ENCODE assay signal across 17 cellular contexts in the genomic region with DNA sequence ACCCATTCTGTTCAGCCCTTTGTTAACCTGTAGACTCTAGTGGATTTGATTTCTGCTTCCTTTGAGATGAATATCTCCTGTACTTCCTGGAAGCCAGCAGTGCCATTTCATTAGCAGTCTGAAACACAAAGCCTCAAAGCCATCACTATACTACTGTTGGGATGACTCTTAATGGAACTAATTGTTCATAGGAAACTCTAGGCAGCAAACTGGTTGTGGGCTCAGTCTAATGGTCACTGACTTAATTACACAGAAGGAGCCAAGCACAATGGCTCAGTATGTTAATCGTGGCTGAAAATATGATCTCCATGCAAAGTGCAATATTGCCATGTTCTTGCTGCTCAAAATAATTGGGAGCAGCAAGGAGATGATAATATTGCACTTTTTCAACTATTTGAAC.
DNase-seq lines count a peak whose midpoint lies in the region; ATAC-seq and TF ChIP-seq lines count a peak whose summit lies in the region.
"Had no signal": no experiment of that assay in that cellular context is flagged by ENCODE, and none has a peak within 500 bp of the region (broad histone marks: within the 10 kb centered on the region; RNA-seq: fewer than 3 reads in every experiment).

No MANE protein-coding gene starts in this region.

- H3K36me3 ChIP-seq in neutrophil: no peaks in the 10 kb centered on the region
- H3K36me3 ChIP-seq: HAP-1, SJSA1 had no signal

- peak overlapping the region in 2 of 3 donors; percentile 3 to 84 for H3K27ac Mint-ChIP-seq in IgD-negative memory B cell
- no peak overlapping the region for H3K27ac Mint-ChIP-seq in natural killer cell treated with Interleukin-12 subunit alpha and Interleukin-12 subunit beta and Interleukin-15 and Interleukin-18, amount 100 ng/mL, for 72 hours
- H3K27ac Mint-ChIP-seq: CD4-positive, alpha-beta memory T cell had no signal

- H3K9me3 ChIP-seq in neutrophil: no peaks in the 10 kb centered on the region
- H3K9me3 ChIP-seq: HAP-1, SJSA1 had no signal

- ATAC-seq in GM18505 (IDR thresholded peaks at IDR 0.05; ENCODE audit: unreplicated experiment) (no peak), GM18867 (IDR thresholded peaks at IDR 0.05; ENCODE audit: unreplicated experiment) (no peak), GM19467 (IDR thresholded peaks at IDR 0.05; ENCODE audit: unreplicated experiment) (no peak)
- no peak for ATAC-seq in natural killer cell treated with Interleukin-12 subunit alpha and Interleukin-12 subunit beta and Interleukin-15 and Interleukin-18, amount 100 ng/mL, for 72 hours
- ATAC-seq: Panc1 had no signal

- H3K4me1 ChIP-seq in neutrophil (ENCODE audit: control insufficient read depth in 1 of 2, insufficient read depth in 1 of 2, low read depth in 1 of 2, low read length in 1 of 2): peaks cover 45 to 46% of the 10 kb centered on the region in 2 experiments

- DNase-seq in Ammon's horn (ENCODE audit: low spot score): peak; percentile 39
- peak in 1 of 61 donors; percentile 1 for DNase-seq in caudate nucleus (lab: John Stamatoyannopoulos, UW)
- no peak for DNase-seq in natural killer cell treated with Interleukin-12 subunit alpha and Interleukin-12 subunit beta and Interleukin-15 and Interleukin-18, amount 100 ng/mL, for 72 hours (ENCODE audit: low spot score)
- DNase-seq: CD4-positive, alpha-beta memory T cell; DMS79; GM23248; NCI-H187 treated with DMSO at 0.1 percent for 48 hours; NCI-H345; NCI-H524 treated with DMSO at 0.1 percent for 48 hours had no signal

- peaks cover 46 to 77% (median 76%) of the 10 kb centered on the region in 3 donors for H3K4me1 Mint-ChIP-seq in IgD-negative memory B cell
- no peaks in the 10 kb centered on the region for H3K4me1 Mint-ChIP-seq in natural killer cell treated with Interleukin-12 subunit alpha and Interleukin-12 subunit beta and Interleukin-15 and Interleukin-18, amount 100 ng/mL, for 72 hours (ENCODE audit: low read depth in 2 of 2)
- H3K4me1 Mint-ChIP-seq: CD4-positive, alpha-beta memory T cell had no signal

- no peaks in the 10 kb centered on the region for H3K27me3 Mint-ChIP-seq in IgD-negative memory B cell
- no peaks in the 10 kb centered on the region for H3K27me3 Mint-ChIP-seq in natural killer cell treated with Interleukin-12 subunit alpha and Interleukin-12 subunit beta and Interleukin-15 and Interleukin-18, amount 100 ng/mL, for 72 hours
- H3K27me3 Mint-ChIP-seq: CD4-positive, alpha-beta memory T cell had no signal

- TF ChIP-seq CTCF in neutrophil (IDR thresholded peaks at IDR 0.05): no peak

- H3K27me3 ChIP-seq in neutrophil: no peaks in the 10 kb centered on the region
- H3K27me3 ChIP-seq: SJSA1 had no signal

- no peak for TF ChIP-seq POLR2A in GM18505 (IDR thresholded peaks at IDR 0.05; ENCODE audit: borderline replicate concordance, extremely low read depth, insufficient read depth, insufficient read length)

- peak overlapping the region in 2 of 4 donors; percentile 30 to 33 for H3K4me3 Mint-ChIP-seq in IgD-negative memory B cell
- H3K4me3 Mint-ChIP-seq in natural killer cell treated with Interleukin-12 subunit alpha and Interleukin-12 subunit beta and Interleukin-15 and Interleukin-18, amount 100 ng/mL, for 72 hours: no peak overlapping the region
- H3K4me3 Mint-ChIP-seq: CD4-positive, alpha-beta memory T cell had no signal

- H3K27ac ChIP-seq in caudate nucleus (ENCODE audit: low read depth, low read length) (peak overlapping the region; percentile 24), neutrophil (peak overlapping the region; percentile 74)
- H3K27ac ChIP-seq: GM23248, SJSA1 had no signal

- peaks cover 5% of the 10 kb centered on the region for H3K36me3 Mint-ChIP-seq in IgD-negative memory B cell
- H3K36me3 Mint-ChIP-seq in natural killer cell treated with Interleukin-12 subunit alpha and Interleukin-12 subunit beta and Interleukin-15 and Interleukin-18, amount 100 ng/mL, for 72 hours: peaks cover 5% of the 10 kb centered on the region
- H3K36me3 Mint-ChIP-seq: CD4-positive, alpha-beta memory T cell had no signal

- peaks cover 0 to 2% (median 0%) of the 10 kb centered on the region in 3 donors for H3K9me3 Mint-ChIP-seq in IgD-negative memory B cell
- peaks cover 10% of the 10 kb centered on the region for H3K9me3 Mint-ChIP-seq in natural killer cell treated with Interleukin-12 subunit alpha and Interleukin-12 subunit beta and Interleukin-15 and Interleukin-18, amount 100 ng/mL, for 72 hours

- no peak overlapping the region for H3K4me3 ChIP-seq in neutrophil (ENCODE audit: low read depth in 1 of 2, low read length in 1 of 2)
- H3K4me3 ChIP-seq: GM23248, HAP-1, SJSA1 had no signal

Comparison
In these comparisons a context has a peak if more than half of its experiments do, and no peak if none do; other contexts are left out.
1. H3K27ac Mint-ChIP-seq: peak in IgD-negative memory B cell (2 of 3); none in natural killer cell treated with Interleukin-12 subunit alpha and Interleukin-12 subunit beta and Interleukin-15 and Interleukin-18, amount 100 ng/mL, for 72 hours (0 of 2).